In genomic region chr11:126359431-126360048, GRCh38 we compare ENCODE assay signal across 11 cellular contexts. TPM values are rescaled to one million over a fixed set of nuclear protein-coding genes. Genes with fewer than 3 reads are reported as not detected.
DNase-seq lines count a peak whose midpoint lies in the region; ATAC-seq, FAIRE-seq and TF ChIP-seq lines count a peak whose summit lies in the region.
"Had no signal": no experiment of that assay in that cellular context is flagged by ENCODE, and none has a peak within 500 bp of the region (broad histone marks: within the 10 kb centered on the region; RNA-seq: fewer than 3 reads in every experiment).

No MANE protein-coding gene starts in this region.

- H2BK120ac ChIP-seq in H1 (replicated peaks; ENCODE audit: low read depth, low read length) = no peak overlapping the region

- no peak for FAIRE-seq in H1 (lab: Jason Lieb, UNC)
- FAIRE-seq: colon had no signal

- H3K27me3 ChIP-seq in ACC112 (ENCODE audit: insufficient read depth, low read length) = no peaks in the 10 kb centered on the region
- H3K27me3 ChIP-seq in H1 (replicated peaks in 1 of 4; ENCODE audit: control insufficient read depth in 3 of 4, extremely low read depth in 1 of 4, insufficient read depth in 3 of 4, low read length in 3 of 4) = no peaks in the 10 kb centered on the region

- no peak overlapping the region for H3K27ac Mint-ChIP-seq in activated T-helper 17 cell treated with anti-CD3 and anti-CD28 coated beads, Interleukin-2, amount 50 U/mL, for 72 hours
- H3K27ac Mint-ChIP-seq: B cell had no signal

- no peak overlapping the region for H3K18ac ChIP-seq in H1 (ENCODE audit: extremely low read depth, low read length)

- CTCF ChIA-PET in H1 (lab: Charles Lee; ENCODE audit: partially characterized antibody) = interaction anchor here (1.1 to 2.8 kb wide), 7 partner anchors 10 to 52 kb away, joined by 3 to 10 read pairs (median 4); no protein-coding TSS in a partner anchor

- H3K36me3 ChIP-seq in ACC112 (ENCODE audit: insufficient read depth, low read length) = no peaks in the 10 kb centered on the region
- no peaks in the 10 kb centered on the region for H3K36me3 ChIP-seq in H1 (ENCODE audit: control insufficient read depth in 2 of 4, insufficient read depth in 4 of 4, low read length in 3 of 4)

- H3K27me3 Mint-ChIP-seq in activated T-helper 17 cell treated with anti-CD3 and anti-CD28 coated beads, Interleukin-2, amount 50 U/mL, for 72 hours = no peaks in the 10 kb centered on the region
- H3K27me3 Mint-ChIP-seq: B cell had no signal

- WGBS in H1 (ENCODE audit: extremely low coverage in 1 of 2, insufficient coverage in 1 of 2, insufficient read length in 1 of 2, insufficient replicate concordance in 2 of 2, low coverage in 1 of 2, low lambda C conversion rate in 2 of 2, missing lambda C conversion rate in 1 of 2), 2 experiments = 94% methylated on average over 11 of the region's 16 CpGs; no CpG with 5 or more reads in 1 of the 2 experiments

- no peak overlapping the region for H3K9ac ChIP-seq in H1 (replicated peaks in 1 of 4; ENCODE audit: extremely low read depth in 1 of 4, low read depth in 3 of 4, low read length in 3 of 4)

- H3K23me2 ChIP-seq in H1 (ENCODE audit: low read depth, low read length) = peaks cover 11% of the 10 kb centered on the region; the same call in 1 of the 2 replicates

- H3K79me1 ChIP-seq in H1 (ENCODE audit: low read depth, low read length) = peaks cover 10% of the 10 kb centered on the region

- H3K4me3 ChIP-seq in ACC112 (ENCODE audit: low read depth, low read length) (peak overlapping the region; percentile 88), H1 (ENCODE audit: extremely low read depth in 1 of 4, insufficient read depth in 2 of 4, low read depth in 3 of 4, low read length in 4 of 4) (no peak overlapping the region)

- H2AFZ ChIP-seq in ACC112 (ENCODE audit: low read length, unreplicated experiment) (no peak overlapping the region), H1 (ENCODE audit: low read length) (no peak overlapping the region)

- H2AK5ac ChIP-seq in H1 (ENCODE audit: low read depth, low read length) = no peak overlapping the region

- ATAC-seq in GM18502 (IDR thresholded peaks at IDR 0.05; ENCODE audit: poor library complexity, unreplicated experiment) = no peak
- no peak for ATAC-seq in activated T-helper 17 cell treated with anti-CD3 and anti-CD28 coated beads, Interleukin-2, amount 50 U/mL, for 72 hours (replicated peaks)
- ATAC-seq: HCT116 had no signal

- H4K5ac ChIP-seq in H1 (ENCODE audit: insufficient read length, low read depth, low read length) = no peak overlapping the region

- DNase-seq in NCI-H2171 treated with DMSO at 0.1 percent for 48 hours (lab: John Stamatoyannopoulos, UW) (peak; percentile 83), H1 (ENCODE audit: low read depth in 1 of 2, low spot score in 2 of 2) (no peak), midbrain (lab: John Stamatoyannopoulos, UW) (peak; percentile 51), RPMI8226 (no peak), DMS53 (lab: John Stamatoyannopoulos, UW) (no peak)

- H3K23ac ChIP-seq in H1 (ENCODE audit: insufficient read length) = no peak overlapping the region

- H3K4me1 ChIP-seq in ACC112 (ENCODE audit: control insufficient read depth, insufficient read depth, low read length, unreplicated experiment) (peaks cover 32% of the 10 kb centered on the region), H1 (replicated peaks in 1 of 4; ENCODE audit: control insufficient read depth in 3 of 4, insufficient read depth in 4 of 4, low read length in 3 of 4) (peaks cover 0 to 23% (median 10%) of the 10 kb centered on the region in 4 experiments; a peak in 5 of 7 replicates)

- H4K8ac ChIP-seq in H1 (ENCODE audit: extremely low read depth, insufficient read depth, low read length) = peak overlapping the region; percentile 31; the same call in 1 of the 2 replicates

- TF ChIP-seq RAD21 in H1 (IDR thresholded peaks at IDR 0.05 in 1 of 2, conservative IDR thresholded peaks at IDR 0.05 in 1 of 2; ENCODE audit: low read depth in 2 of 2, low read length in 2 of 2) = no peak

- no peak overlapping the region for H2BK15ac ChIP-seq in H1 (ENCODE audit: low read length)

- no peak for TF ChIP-seq POLR2A in H1 (IDR thresholded peaks at IDR 0.05; ENCODE audit: control extremely low read depth in 1 of 2, low read depth in 2 of 2, low read length in 2 of 2)

- no peak overlapping the region for H3K4me2 ChIP-seq in H1 (ENCODE audit: insufficient read depth in 1 of 2, low read depth in 2 of 2, low read length in 2 of 2)

- H2BK20ac ChIP-seq in H1 (ENCODE audit: low read length) = no peak overlapping the region

- H4K91ac ChIP-seq in H1 (replicated peaks; ENCODE audit: insufficient read length, low read length) = no peak overlapping the region

- H2BK12ac ChIP-seq in H1 (ENCODE audit: low read depth, low read length) = no peak overlapping the region

- H3K4me1 Mint-ChIP-seq in activated T-helper 17 cell treated with anti-CD3 and anti-CD28 coated beads, Interleukin-2, amount 50 U/mL, for 72 hours = no peaks in the 10 kb centered on the region

- H3K79me2 ChIP-seq in ACC112 (ENCODE audit: control insufficient read depth, insufficient read depth, low read length, unreplicated experiment) (peaks cover 71% of the 10 kb centered on the region), H1 (ENCODE audit: control insufficient read depth in 1 of 2, insufficient read depth in 2 of 2, low read length in 2 of 2) (peaks cover 2 to 25% of the 10 kb centered on the region in 2 experiments; a peak in 3 of 4 replicates)

- TF ChIP-seq EP300 in H1 (IDR thresholded peaks at IDR 0.05; ENCODE audit: borderline replicate concordance in 1 of 2, low read depth in 2 of 2, low read length in 2 of 2) = no peak

- H2BK5ac ChIP-seq in H1 (ENCODE audit: low read depth, low read length) = no peak overlapping the region

- H4K20me1 ChIP-seq in H1 (replicated peaks in 1 of 2; ENCODE audit: control insufficient read depth in 1 of 2, insufficient read depth in 2 of 2, low read length in 2 of 2) = peaks cover 0 to 2% of the 10 kb centered on the region in 2 experiments

- H3K9me3 ChIP-seq in H1 (ENCODE audit: insufficient read depth in 2 of 2, low read depth in 1 of 2, low read length in 1 of 2) = no peaks in the 10 kb centered on the region

- no peak for TF ChIP-seq CTCF in H1 (IDR thresholded peaks at IDR 0.05; ENCODE audit: control extremely low read depth in 1 of 3, insufficient read depth in 1 of 3, low read depth in 1 of 3, low read length in 3 of 3)

- no peaks in the 10 kb centered on the region for H3K9me3 Mint-ChIP-seq in activated T-helper 17 cell treated with anti-CD3 and anti-CD28 coated beads, Interleukin-2, amount 50 U/mL, for 72 hours

- no peak overlapping the region for H3K56ac ChIP-seq in H1 (replicated peaks; ENCODE audit: insufficient read length, low read depth, low read length)

- H3K27ac ChIP-seq in ACC112 (ENCODE audit: low read depth, low read length) (0 out of 2 replicates have a peak overlapping the region, but pooled peaks have one; percentile 21), H1 (ENCODE audit: low read depth, low read length) (no peak overlapping the region)

- no peak overlapping the region for H3K14ac ChIP-seq in H1 (ENCODE audit: insufficient read length)

- H3K4me3 Mint-ChIP-seq in activated T-helper 17 cell treated with anti-CD3 and anti-CD28 coated beads, Interleukin-2, amount 50 U/mL, for 72 hours = no peak overlapping the region
- H3K4me3 Mint-ChIP-seq: B cell had no signal

- no peak overlapping the region for H3K4ac ChIP-seq in H1 (replicated peaks; ENCODE audit: insufficient read length, low read depth, low read length)

- no peaks in the 10 kb centered on the region for H3K36me3 Mint-ChIP-seq in activated T-helper 17 cell treated with anti-CD3 and anti-CD28 coated beads, Interleukin-2, amount 50 U/mL, for 72 hours (ENCODE audit: low read depth)

- POLR2A ChIA-PET in H1 (lab: Charles Lee; ENCODE audit: partially characterized antibody) = interaction anchor here (1.3 kb wide), 1 partner anchor 10 kb away, joined by 4 read pairs; no protein-coding TSS in a partner anchor

TF ChIP-seq in H1, 55 proteins besides CTCF, POLR2A, EP300 and RAD21:
- TF ChIP-seq KDM1A (IDR thresholded peaks at IDR 0.05; ENCODE audit: borderline replicate concordance, low read length) (no peak), EGR1 (IDR thresholded peaks at IDR 0.05; ENCODE audit: borderline replicate concordance, low read depth, low read length) (0 out of 2 replicates have a peak, but pooled peaks have one; percentile 9)

RNA-seq across cellular contexts. Expression of gene ST3GAL4, which starts 4.1 kb away (rescaled TPM):
- total RNA-seq in H1 (2021; fragmentation: NEBNext Ultra II Directional; extraction: Animal tissue kit (Norgen Biotek cat#: 25700)) = 15.6 and 16.0 TPM in 2 replicates
- polyA plus RNA-seq in H1 (2011; rRNA removed) = 20.0 and 21.0 TPM in 2 replicates
- polyA plus RNA-seq in H1 (2011; cell fraction: cytosol; rRNA removed) = 18.8 TPM
- 27.9 TPM for polyA plus RNA-seq in H1 (2011; cell fraction: nucleus; rRNA removed)
- 12.9 to 18.6 TPM (median 15.3 TPM) in 4 replicates for polyA plus RNA-seq in H1 (2012, experiment 1 of 2)
- polyA plus RNA-seq in H1 (2012, experiment 2 of 2) = 18.2 TPM
- polyA plus RNA-seq in H1 (2013, experiment 1 of 2) = 12.5 TPM
- 12.9 TPM for polyA plus RNA-seq in H1 (2013, experiment 2 of 2)
- polyA minus RNA-seq in H1 (2011; rRNA and poly(A)+ RNA removed) = 15.7 and 16.0 TPM in 2 replicates
- polyA minus RNA-seq in H1 (2011; cell fraction: cytosol; rRNA and poly(A)+ RNA removed) = 5.8 TPM
- 14.6 TPM for polyA minus RNA-seq in H1 (2011; cell fraction: nucleus; rRNA and poly(A)+ RNA removed)
- 10 to 100 TPM; 10.0 to 16.2 TPM for total RNA-seq in activated T-helper 17 cell treated with anti-CD3 and anti-CD28 coated beads, Interleukin-2, amount 50 U/mL, for 72 hours

RNA-seq across cellular contexts. Expression of gene DCPS, which starts 55.7 kb away (rescaled TPM):
- total RNA-seq in H1 (2021; fragmentation: NEBNext Ultra II Directional; extraction: Animal tissue kit (Norgen Biotek cat#: 25700)) = 24.6 and 24.8 TPM in 2 replicates
- polyA plus RNA-seq in H1 (2011; rRNA removed) = 55.2 and 61.9 TPM in 2 replicates
- 44.4 TPM for polyA plus RNA-seq in H1 (2011; cell fraction: cytosol; rRNA removed)
- polyA plus RNA-seq in H1 (2011; cell fraction: nucleus; rRNA removed) = 28.9 TPM
- 28.4 to 32.8 TPM (median 30.1 TPM) in 4 replicates for polyA plus RNA-seq in H1 (2012, experiment 1 of 2)
- 31.6 TPM for polyA plus RNA-seq in H1 (2012, experiment 2 of 2)
- polyA plus RNA-seq in H1 (2013, experiment 1 of 2) = 18.1 TPM
- polyA plus RNA-seq in H1 (2013, experiment 2 of 2) = 19.4 TPM
- 17.7 and 19.4 TPM in 2 replicates for polyA minus RNA-seq in H1 (2011; rRNA and poly(A)+ RNA removed)
- polyA minus RNA-seq in H1 (2011; cell fraction: cytosol; rRNA and poly(A)+ RNA removed) = 15.3 TPM
- 11.9 TPM for polyA minus RNA-seq in H1 (2011; cell fraction: nucleus; rRNA and poly(A)+ RNA removed)
- 10 to 100 TPM; 28.1 to 47.5 TPM for total RNA-seq in activated T-helper 17 cell treated with anti-CD3 and anti-CD28 coated beads, Interleukin-2, amount 50 U/mL, for 72 hours

Comparison
In these comparisons a context has a peak if more than half of its experiments do, and no peak if none do; other contexts are left out.
1. DNase-seq: peak in NCI-H2171 treated with DMSO at 0.1 percent for 48 hours (single experiment) and midbrain (single experiment); none in H1 (0 of 2), RPMI8226 (single experiment) and DMS53 (single experiment).